ENCODE assay signal across 7 cellular contexts in genomic region chr7:131945313-131945831, GRCh38.
DNase-seq lines count a peak whose midpoint lies in the region; ATAC-seq lines count a peak whose summit lies in the region.

No MANE protein-coding gene starts in this region.

- peaks cover 4% of the 10 kb centered on the region for H3K4me1 Mint-ChIP-seq in activated T-helper 2 cell treated with anti-CD3 and anti-CD28 coated beads, Interferon-gamma antibody, Interleukin-2, Interleukin-4, amounts not matched to agents 10 μg/mL and 5 μg/mL and 100 μg/mL, durations not matched to agents 14 hours and 24 hours and 36 hours (ENCODE audit: low read depth)

- H3K27ac Mint-ChIP-seq in activated T-helper 2 cell treated with anti-CD3 and anti-CD28 coated beads, Interferon-gamma antibody, Interleukin-2, Interleukin-4, amounts not matched to agents 10 μg/mL and 5 μg/mL and 100 μg/mL, durations not matched to agents 14 hours and 24 hours and 36 hours, result no peak overlapping the region

- H3K36me3 Mint-ChIP-seq in activated T-helper 2 cell treated with anti-CD3 and anti-CD28 coated beads, Interferon-gamma antibody, Interleukin-2, Interleukin-4, amounts not matched to agents 10 μg/mL and 5 μg/mL and 100 μg/mL, durations not matched to agents 14 hours and 24 hours and 36 hours (ENCODE audit: low read depth), result no peaks in the 10 kb centered on the region

- H3K36me3 ChIP-seq in H7 (replicated peaks; ENCODE audit: control insufficient read depth, insufficient read depth, low read length), result no peaks in the 10 kb centered on the region

- no peak overlapping the region for H3K4me3 Mint-ChIP-seq in activated T-helper 2 cell treated with anti-CD3 and anti-CD28 coated beads, Interferon-gamma antibody, Interleukin-2, Interleukin-4, amounts not matched to agents 10 μg/mL and 5 μg/mL and 100 μg/mL, durations not matched to agents 14 hours and 24 hours and 36 hours (ENCODE audit: low read depth)

- peaks cover 17% of the 10 kb centered on the region for H3K27me3 ChIP-seq in H7 (ENCODE audit: control insufficient read depth, insufficient read depth, low read length)

- H3K27me3 Mint-ChIP-seq in activated T-helper 2 cell treated with anti-CD3 and anti-CD28 coated beads, Interferon-gamma antibody, Interleukin-2, Interleukin-4, amounts not matched to agents 10 μg/mL and 5 μg/mL and 100 μg/mL, durations not matched to agents 14 hours and 24 hours and 36 hours (ENCODE audit: low read depth), result peaks cover 10% of the 10 kb centered on the region

- peak; percentile 64 for ATAC-seq in sciatic nerve
- no peak for ATAC-seq in HG03045 (IDR thresholded peaks at IDR 0.05; ENCODE audit: unreplicated experiment)

- H3K4me3 ChIP-seq in H7 (ENCODE audit: insufficient read depth, low read depth, low read length), result no peak overlapping the region

- intact Hi-C loops in activated T-helper 2 cell treated with anti-CD3 and anti-CD28 coated beads, Interferon-gamma antibody, Interleukin-2, Interleukin-4, amounts not matched to agents 10 μg/mL and 5 μg/mL and 100 μg/mL, durations not matched to agents 14 hours and 24 hours and 36 hours (cut with micrococcal nuclease), result loop anchor here (10.0 kb wide), 1 partner anchor 629 kb away; the partner anchor contains the start of gene PLXNA4
- intact Hi-C loops in sciatic nerve (cut with DNase I), result loop anchor here (5.0 kb wide), 1 partner anchor 637 kb away; no protein-coding TSS in a partner anchor

- peak; percentile 60 for DNase-seq in ELR (ENCODE audit: low read depth)
- DNase-seq in H7, result peak; percentile 93
- DNase-seq in NCI-H2196 treated with DMSO at 0.1 percent for 48 hours (lab: John Stamatoyannopoulos, UW; ENCODE audit: unreplicated experiment), result peak; percentile 13
- DNase-seq in activated T-helper 2 cell treated with anti-CD3 and anti-CD28 coated beads, Interferon-gamma antibody, Interleukin-2, Interleukin-4, amounts not matched to agents 10 μg/mL and 5 μg/mL and 100 μg/mL, durations not matched to agents 14 hours and 24 hours and 36 hours (ENCODE audit: low spot score), result peak; percentile 11
- peak; percentile 39 for DNase-seq in hepatic stellate cell (ENCODE audit: low spot score)
- DNase-seq in sciatic nerve (ENCODE audit: low spot score), result no peak

- H3K9me3 Mint-ChIP-seq in activated T-helper 2 cell treated with anti-CD3 and anti-CD28 coated beads, Interferon-gamma antibody, Interleukin-2, Interleukin-4, amounts not matched to agents 10 μg/mL and 5 μg/mL and 100 μg/mL, durations not matched to agents 14 hours and 24 hours and 36 hours, result no peaks in the 10 kb centered on the region
